21 cellular contexts compared by ENCODE assay signal in genomic region chr4:173478136-173478860, GRCh38. TPM values are rescaled to one million over a fixed set of nuclear protein-coding genes. Genes with fewer than 3 reads are reported as not detected.
A peak's percentile ranks its signal among the peaks of the same experiment; 100 is the strongest.
DNase-seq lines count a peak whose midpoint lies in the region; ATAC-seq, FAIRE-seq and TF ChIP-seq lines count a peak whose summit lies in the region.
"Had no signal": no experiment of that assay in that cellular context is flagged by ENCODE, and none has a peak within 500 bp of the region (broad histone marks: within the 10 kb centered on the region; RNA-seq: fewer than 3 reads in every experiment).

No MANE protein-coding gene starts in this region.

- TF ChIP-seq CTCF in SK-N-SH (IDR thresholded peaks at IDR 0.05): no peak
- no peak for TF ChIP-seq CTCF in fibroblast of mammary gland (conservative IDR thresholded peaks at IDR 0.05; ENCODE audit: control insufficient read depth, insufficient read depth, low read depth, low read length)
- no peak for TF ChIP-seq CTCF in Peyer's patch (IDR thresholded peaks at IDR 0.05)

- TF ChIP-seq EP300 in SK-N-SH (IDR thresholded peaks at IDR 0.05; ENCODE audit: borderline replicate concordance in 1 of 2, low read depth in 1 of 2, low read length in 1 of 2): 0 out of 4 replicates have a peak, but pooled peaks of 1 of the 2 experiments have one; percentile 20

- ATAC-seq in GM19455 (IDR thresholded peaks at IDR 0.05; ENCODE audit: unreplicated experiment): no peak
- ATAC-seq: A549; activated T-helper 17 cell treated with anti-CD3 and anti-CD28 coated beads, Interleukin-2, amount 50 U/mL, for 72 hours; left colon had no signal

- H3K4me3 ChIP-seq in ACC112 (ENCODE audit: low read depth, low read length) (peak overlapping the region; percentile 67), SK-N-SH (ENCODE audit: low read depth in 2 of 2, low read length in 1 of 2) (no peak overlapping the region), fibroblast of mammary gland (ENCODE audit: control insufficient read depth, low read depth, low read length) (no peak overlapping the region), rectal smooth muscle tissue (ENCODE audit: low read length) (no peak overlapping the region), Peyer's patch (no peak overlapping the region)
- H3K4me3 ChIP-seq: A549, skin epidermis, suprapubic skin had no signal

- H3F3A ChIP-seq in SK-N-SH (replicated peaks; ENCODE audit: insufficient read depth): peaks cover 11% of the 10 kb centered on the region

- H3K9me2 ChIP-seq in SK-N-SH: no peaks in the 10 kb centered on the region

- H3K4me1 ChIP-seq in ACC112 (ENCODE audit: control insufficient read depth, insufficient read depth, low read length, unreplicated experiment) (peaks cover 21% of the 10 kb centered on the region), SK-N-SH (ENCODE audit: control insufficient read depth in 1 of 2, insufficient read depth in 2 of 2, low read depth in 1 of 2, low read length in 1 of 2) (peaks cover 3 to 15% of the 10 kb centered on the region in 2 experiments), rectal smooth muscle tissue (ENCODE audit: control insufficient read depth, insufficient read depth, low read length) (no peaks in the 10 kb centered on the region), Peyer's patch (no peaks in the 10 kb centered on the region)
- H3K4me1 ChIP-seq: A549, suprapubic skin had no signal

- CTCF ChIA-PET in SK-N-SH (lab: Yijun Ruan, JAX): interaction anchor here (0.7 to 2.6 kb wide), 5 partner anchors 8 to 57 kb away, joined by 3 to 10 read pairs (median 4); no protein-coding TSS in a partner anchor

- no peak for FAIRE-seq in GM12892 (lab: Jason Lieb, UNC)
- FAIRE-seq: A549, frontal cortex had no signal

- H3K9ac ChIP-seq in SK-N-SH (no peak overlapping the region), rectal smooth muscle tissue (ENCODE audit: low read length) (no peak overlapping the region)

- no peak overlapping the region for H3K4me2 ChIP-seq in SK-N-SH
- H3K4me2 ChIP-seq: A549 had no signal

- H3K79me2 ChIP-seq in ACC112 (ENCODE audit: control insufficient read depth, insufficient read depth, low read length, unreplicated experiment) (no peaks in the 10 kb centered on the region), SK-N-SH (ENCODE audit: insufficient read depth) (no peaks in the 10 kb centered on the region)

- H3K27ac ChIP-seq in ACC112 (ENCODE audit: low read depth, low read length) (peak overlapping the region; percentile 72), SK-N-SH (ENCODE audit: low read depth in 2 of 2, low read length in 1 of 2) (peak overlapping the region; percentile 9 to 39; a peak in 2 of 4 replicates), rectal smooth muscle tissue (ENCODE audit: low read depth, low read length) (peak overlapping the region; percentile 1), Peyer's patch (no peak overlapping the region)
- H3K27ac ChIP-seq: A549, suprapubic skin had no signal

- POLR2A ChIA-PET in SK-N-SH (lab: Yijun Ruan, JAX): no interaction called here

- DNase-seq in SK-N-SH (no peak), fibroblast of mammary gland (ENCODE audit: low read depth) (peak; percentile 70), Peyer's patch (no peak), hepatic stellate cell (ENCODE audit: low spot score) (no peak), GM12892 (ENCODE audit: insufficient read length) (no peak)
- DNase-seq: activated CD4-positive, CD25-positive, alpha-beta regulatory T cell treated with anti-CD3 and anti-CD28 coated beads, Interleukin-2, amount 50 U/mL, for 72 hours; activated naive CD8-positive, alpha-beta T cell treated with anti-CD3 and anti-CD28 coated beads, Interleukin-2, amount 10 ng/mL, durations not matched to agents 7 days and 5 days; Karpas-422; left colon; NCI-H1105; stimulated activated CD8-positive, alpha-beta memory T cell treated with anti-CD3 and anti-CD28 coated beads, Interleukin-4, amount 100 ng/mL, for 48 hours; T1000 had no signal

- no peak for TF ChIP-seq RAD21 in SK-N-SH (IDR thresholded peaks at IDR 0.05; ENCODE audit: low read length)

- peak overlapping the region; percentile 94 for H2AFZ ChIP-seq in ACC112 (ENCODE audit: low read length, unreplicated experiment)
- H2AFZ ChIP-seq in SK-N-SH (ENCODE audit: low read depth): no peak overlapping the region

- H4K20me1 ChIP-seq in SK-N-SH (ENCODE audit: insufficient read depth): no peaks in the 10 kb centered on the region

- H3K9me3 ChIP-seq in SK-N-SH (no peaks in the 10 kb centered on the region), Peyer's patch (no peaks in the 10 kb centered on the region)
- H3K9me3 ChIP-seq: A549, suprapubic skin had no signal

- WGBS in SK-N-SH (ENCODE audit: low lambda C conversion rate): 84% methylated on average over 6 of the region's 6 CpGs

- H3K27me3 ChIP-seq in ACC112 (ENCODE audit: insufficient read depth, low read length) (no peaks in the 10 kb centered on the region), SK-N-SH (ENCODE audit: insufficient read depth) (no peaks in the 10 kb centered on the region), rectal smooth muscle tissue (ENCODE audit: control insufficient read depth, insufficient read depth, low read length) (no peaks in the 10 kb centered on the region), Peyer's patch (no peaks in the 10 kb centered on the region)
- H3K27me3 ChIP-seq: suprapubic skin had no signal

- H3K36me3 ChIP-seq in ACC112 (ENCODE audit: insufficient read depth, low read length): no peaks in the 10 kb centered on the region
- H3K36me3 ChIP-seq in SK-N-SH (replicated peaks in 1 of 2; ENCODE audit: control insufficient read depth in 1 of 2, insufficient read depth in 2 of 2, low read length in 1 of 2): no peaks in the 10 kb centered on the region
- no peaks in the 10 kb centered on the region for H3K36me3 ChIP-seq in rectal smooth muscle tissue (ENCODE audit: control insufficient read depth, insufficient read depth, low read length)
- no peaks in the 10 kb centered on the region for H3K36me3 ChIP-seq in Peyer's patch
- H3K36me3 ChIP-seq: suprapubic skin had no signal

- TF ChIP-seq POLR2A in Peyer's patch (IDR thresholded peaks at IDR 0.05): no peak
- TF ChIP-seq POLR2A in GM12892 (IDR thresholded peaks at IDR 0.05; ENCODE audit: low read depth, low read length): no peak

TF ChIP-seq in SK-N-SH, 30 proteins besides CTCF, POLR2A, EP300 and RAD21:
- TF ChIP-seq TCF12 (IDR thresholded peaks at IDR 0.05) (peak; percentile 18; the same call in 1 of the 2 replicates), RCOR1 (IDR thresholded peaks at IDR 0.05; ENCODE audit: low read length) (no peak), GATA2 (CRISPR knock-in tag; IDR thresholded peaks at IDR 0.05) (no peak), MEF2A (IDR thresholded peaks at IDR 0.05; ENCODE audit: borderline replicate concordance, low read depth) (no peak)

RNA-seq across cellular contexts. Expression of gene HAND2, which starts 51.7 kb away (rescaled TPM):
- polyA plus RNA-seq in SK-N-SH (2012; rRNA removed): 94.2 and 106 TPM in 2 replicates
- 129 and 139 TPM in 2 replicates for polyA plus RNA-seq in SK-N-SH (2012; cell fraction: cytosol; rRNA removed)
- polyA plus RNA-seq in SK-N-SH (2012; cell fraction: nucleus; rRNA removed): 96.3 and 128 TPM in 2 replicates
- total RNA-seq in Peyer's patch: 10 to 100 TPM in 1 of 4 donors, 1 to 10 TPM in 2, not detected in 1; 4.9 to 40.4 (median 9.1) TPM
- polyA plus RNA-seq in GM12892 (2012; ENCODE audit: missing spikeins): not detected
- total RNA-seq: activated naive CD8-positive, alpha-beta T cell treated with anti-CD3 and anti-CD28 coated beads, Interleukin-2, amount 10 ng/mL, durations not matched to agents 7 days and 5 days; activated T-helper 17 cell treated with anti-CD3 and anti-CD28 coated beads, Interleukin-2, amount 50 U/mL, for 72 hours; frontal cortex; mononuclear cell had no signal

Comparison
In these comparisons a context has a peak if more than half of its experiments do, and no peak if none do; other contexts are left out.
1. H3K27ac ChIP-seq: peak in ACC112 (single experiment), SK-N-SH (2 of 2) and rectal smooth muscle tissue (single experiment); none in Peyer's patch (0 of 4).